In the genomic region with DNA sequence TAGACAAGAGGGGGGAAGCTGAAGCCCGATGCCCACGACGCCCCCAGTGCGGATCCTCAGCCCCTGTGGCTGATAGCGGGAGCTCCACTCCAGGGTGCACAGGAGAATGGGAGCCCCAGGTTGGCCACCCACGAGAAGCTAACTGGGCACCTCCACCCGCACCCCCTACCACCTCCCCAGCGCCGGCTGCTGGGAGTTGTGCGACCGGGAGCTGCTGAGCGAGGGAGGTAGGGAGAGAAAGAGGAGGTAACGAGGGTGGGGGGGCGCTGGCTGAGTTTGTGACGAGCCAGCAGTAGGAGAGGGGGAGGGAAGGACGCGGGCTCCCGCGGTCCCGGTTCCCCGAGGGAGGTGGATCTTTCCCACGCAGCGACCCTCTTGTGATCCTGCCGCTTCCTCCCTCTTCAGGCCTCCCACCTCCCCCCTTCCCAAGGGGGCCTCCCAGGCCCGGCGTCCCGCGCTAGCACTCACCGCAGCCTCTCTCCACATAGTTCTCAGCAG, we compare ENCODE assay signal across 10 cellular contexts. TPM values are rescaled to one million over a fixed set of nuclear protein-coding genes. Genes with fewer than 3 reads are reported as not detected.
DNase-seq lines count a peak whose midpoint lies in the region; ATAC-seq and TF ChIP-seq lines count a peak whose summit lies in the region.
"Had no signal": no experiment of that assay in that cellular context is flagged by ENCODE, and none has a peak within 500 bp of the region (broad histone marks: within the 10 kb centered on the region; RNA-seq: fewer than 3 reads in every experiment).

A gene (minus strand): TSS at position 243 of the 498 bp plus-strand sequence. CDS start 2,017 bp downstream, outside the sequence.

- H3K9me3 ChIP-seq in SK-N-SH (no peaks in the 10 kb centered on the region), transverse colon (no peaks in the 10 kb centered on the region)

- no peaks in the 10 kb centered on the region for H3K9me2 ChIP-seq in SK-N-SH

- in situ Hi-C loops in transverse colon (cut with MboI; ENCODE audit: low pct_ligation_motif_present in 1 of 4, low pct_unique_long_range_greater_than_20kb in 1 of 4, low sequenced_read_pairs in 3 of 4) (loop anchor here in 3 of 4 donors (10.0 to 25.0 kb wide), 4 partner anchors 545 to 1037 kb away; no protein-coding TSS in a partner anchor), brain microvascular endothelial cell (cut with HindIII; ENCODE audit: low pct_ligation_motif_present, low sequenced_read_pairs) (no loop called here)

- CTCF ChIA-PET in SK-N-SH (lab: Yijun Ruan, JAX), result interaction anchor here (0.6 to 3.6 kb wide), 21 partner anchors 9 to 1984 kb away, joined by 3 to 32 read pairs (median 4); no protein-coding TSS in a partner anchor

- H3K36me3 ChIP-seq in SK-N-SH (replicated peaks in 1 of 2; ENCODE audit: control insufficient read depth in 1 of 2, insufficient read depth in 2 of 2, low read length in 1 of 2) (no peaks in the 10 kb centered on the region), mesendoderm (ENCODE audit: control insufficient read depth, insufficient read depth, low read length) (no peaks in the 10 kb centered on the region), transverse colon (no peaks in the 10 kb centered on the region), brain microvascular endothelial cell (replicated peaks) (no peaks in the 10 kb centered on the region)

- H2BK5ac ChIP-seq in mesendoderm (ENCODE audit: low read length), result no peak within 1 kb of the TSS

- peak within 1 kb of the TSS in 1 of 2 experiments; percentile 12; a peak in 2 of 4 replicates for H3K4me3 ChIP-seq in SK-N-SH (ENCODE audit: low read depth in 2 of 2, low read length in 1 of 2)
- peak within 1 kb of the TSS; percentile 46 for H3K4me3 ChIP-seq in mesendoderm (ENCODE audit: low read length)
- H3K4me3 ChIP-seq in transverse colon, result peak within 1 kb of the TSS in 3 of 4 donors; percentile 4 to 36 (median 15)
- H3K4me3 ChIP-seq in brain microvascular endothelial cell (ENCODE audit: low read depth, low read length), result no peak within 1 kb of the TSS

- no peak within 1 kb of the TSS for H2AK5ac ChIP-seq in mesendoderm (ENCODE audit: low read length)

- TF ChIP-seq CTCF in SK-N-SH (IDR thresholded peaks at IDR 0.05) (no peak), transverse colon (IDR thresholded peaks at IDR 0.05) (no peak), brain microvascular endothelial cell (IDR thresholded peaks at IDR 0.05; ENCODE audit: low read depth, low read length, missing control alignments) (no peak)

- TF ChIP-seq POLR2A in transverse colon (IDR thresholded peaks at IDR 0.05), result no peak

- TF ChIP-seq EP300 in SK-N-SH (IDR thresholded peaks at IDR 0.05; ENCODE audit: borderline replicate concordance in 1 of 2, low read depth in 1 of 2, low read length in 1 of 2) (no peak), transverse colon (IDR thresholded peaks at IDR 0.05; ENCODE audit: low read depth) (no peak)

- H3K27me3 ChIP-seq in SK-N-SH (ENCODE audit: insufficient read depth) (no peaks in the 10 kb centered on the region), mesendoderm (ENCODE audit: insufficient read depth, low read length, poor library complexity) (peaks cover 6% of the 10 kb centered on the region), transverse colon (peaks cover 62% of the 10 kb centered on the region), brain microvascular endothelial cell (replicated peaks) (peaks cover 31% of the 10 kb centered on the region)

- peak; percentile 42 for DNase-seq in SK-N-SH
- peak; percentile 58 for DNase-seq in cerebellum (ENCODE audit: low spot score)
- DNase-seq in mesendoderm, result peak; percentile 46
- DNase-seq in transverse colon, result no peak
- DNase-seq in brain microvascular endothelial cell, result no peak
- DNase-seq: NCI-H774 had no signal

- intact Hi-C loops in transverse colon (cut with DNase I; ENCODE audit: low total_unique reads), result loop anchor here (5.0 to 10.0 kb wide), 2 partner anchors 517 to 885 kb away; no protein-coding TSS in a partner anchor

- no peaks in the 10 kb centered on the region for H3K79me2 ChIP-seq in SK-N-SH (ENCODE audit: insufficient read depth)
- H3K79me2 ChIP-seq in mesendoderm (ENCODE audit: control insufficient read depth, insufficient read depth, low read length), result no peaks in the 10 kb centered on the region

- no peak within 1 kb of the TSS for H3K27ac ChIP-seq in SK-N-SH (ENCODE audit: low read depth in 2 of 2, low read length in 1 of 2)
- no peak within 1 kb of the TSS for H3K27ac ChIP-seq in mesendoderm (ENCODE audit: low read depth, low read length)
- H3K27ac ChIP-seq in transverse colon, result no peak within 1 kb of the TSS
- H3K27ac ChIP-seq in brain microvascular endothelial cell, result no peak within 1 kb of the TSS

- no peak within 1 kb of the TSS for H4K8ac ChIP-seq in mesendoderm (ENCODE audit: low read depth, low read length)

- no peaks in the 10 kb centered on the region for H3F3A ChIP-seq in SK-N-SH (replicated peaks; ENCODE audit: insufficient read depth)

- ATAC-seq in SK-N-SH treated with all-trans-retinoic acid at 6 μM for 48 hours, result no peak
- ATAC-seq in GM21528 (IDR thresholded peaks at IDR 0.05; ENCODE audit: low FRiP score, unreplicated experiment), result no peak
- ATAC-seq in GM21825 (IDR thresholded peaks at IDR 0.05; ENCODE audit: unreplicated experiment), result no peak

- peaks cover 0 to 5% of the 10 kb centered on the region in 2 experiments; a peak in 1 of 4 replicates for H3K4me1 ChIP-seq in SK-N-SH (ENCODE audit: control insufficient read depth in 1 of 2, insufficient read depth in 2 of 2, low read depth in 1 of 2, low read length in 1 of 2)
- no peaks in the 10 kb centered on the region for H3K4me1 ChIP-seq in mesendoderm (ENCODE audit: control insufficient read depth, low read depth, low read length)
- peaks cover 5 to 23% (median 17%) of the 10 kb centered on the region in 4 donors for H3K4me1 ChIP-seq in transverse colon

- H3K79me1 ChIP-seq in mesendoderm (ENCODE audit: low read length), result no peaks in the 10 kb centered on the region

- H3K4me2 ChIP-seq in SK-N-SH, result no peak within 1 kb of the TSS
- H3K4me2 ChIP-seq in mesendoderm (ENCODE audit: low read length), result peak within 1 kb of the TSS; percentile 92

- TF ChIP-seq RAD21 in SK-N-SH (IDR thresholded peaks at IDR 0.05; ENCODE audit: low read length), result no peak

- no peak within 1 kb of the TSS for H3K4ac ChIP-seq in mesendoderm (ENCODE audit: low read depth, low read length)

- no peak within 1 kb of the TSS for H2BK120ac ChIP-seq in mesendoderm (ENCODE audit: low read depth, low read length)

- H4K20me1 ChIP-seq in SK-N-SH (ENCODE audit: insufficient read depth), result no peaks in the 10 kb centered on the region

- 3% methylated on average over 23 of the region's 29 CpGs for WGBS in SK-N-SH (ENCODE audit: low lambda C conversion rate)
- no CpG with 5 or more reads among the region's 29 CpGs for WGBS in mesendoderm (ENCODE audit: extremely low coverage, insufficient coverage, low lambda C conversion rate)
- WGBS in transverse colon (ENCODE audit: low coverage in 1 of 2), 2 donors, result 3 to 20% methylated on average over 1 to 29 of the region's 29 CpGs

- H2AFZ ChIP-seq in SK-N-SH (ENCODE audit: low read depth), result no peak within 1 kb of the TSS

- H4K5ac ChIP-seq in mesendoderm (ENCODE audit: low read length), result no peak within 1 kb of the TSS

- H3K18ac ChIP-seq in mesendoderm (ENCODE audit: low read length), result no peak within 1 kb of the TSS

- no peak within 1 kb of the TSS for H3K23ac ChIP-seq in mesendoderm (ENCODE audit: low read length)

- H3K9ac ChIP-seq in SK-N-SH, result no peak within 1 kb of the TSS
- H3K9ac ChIP-seq in mesendoderm (ENCODE audit: low read length), result peak within 1 kb of the TSS; percentile 57

- peak within 1 kb of the TSS; percentile 80 for H3K56ac ChIP-seq in mesendoderm (ENCODE audit: low read length)

- no peak within 1 kb of the TSS for H2BK15ac ChIP-seq in mesendoderm (replicated peaks; ENCODE audit: low read depth)

- POLR2A ChIA-PET in SK-N-SH (lab: Yijun Ruan, JAX), result no interaction called here

TF ChIP-seq in SK-N-SH, 30 proteins besides CTCF, POLR2A, EP300 and RAD21:
- no peak for TF ChIP-seq TCF12 (IDR thresholded peaks at IDR 0.05)
- no peak for TF ChIP-seq TEAD4 (IDR thresholded peaks at IDR 0.05; ENCODE audit: borderline replicate concordance, insufficient read depth)

TF ChIP-seq in SK-N-SH treated with all-trans-retinoic acid at 6 μM for 48 hours, 23 proteins besides CTCF, POLR2A, EP300 and RAD21 (continues in another document):
- TF ChIP-seq, protein P1, sequence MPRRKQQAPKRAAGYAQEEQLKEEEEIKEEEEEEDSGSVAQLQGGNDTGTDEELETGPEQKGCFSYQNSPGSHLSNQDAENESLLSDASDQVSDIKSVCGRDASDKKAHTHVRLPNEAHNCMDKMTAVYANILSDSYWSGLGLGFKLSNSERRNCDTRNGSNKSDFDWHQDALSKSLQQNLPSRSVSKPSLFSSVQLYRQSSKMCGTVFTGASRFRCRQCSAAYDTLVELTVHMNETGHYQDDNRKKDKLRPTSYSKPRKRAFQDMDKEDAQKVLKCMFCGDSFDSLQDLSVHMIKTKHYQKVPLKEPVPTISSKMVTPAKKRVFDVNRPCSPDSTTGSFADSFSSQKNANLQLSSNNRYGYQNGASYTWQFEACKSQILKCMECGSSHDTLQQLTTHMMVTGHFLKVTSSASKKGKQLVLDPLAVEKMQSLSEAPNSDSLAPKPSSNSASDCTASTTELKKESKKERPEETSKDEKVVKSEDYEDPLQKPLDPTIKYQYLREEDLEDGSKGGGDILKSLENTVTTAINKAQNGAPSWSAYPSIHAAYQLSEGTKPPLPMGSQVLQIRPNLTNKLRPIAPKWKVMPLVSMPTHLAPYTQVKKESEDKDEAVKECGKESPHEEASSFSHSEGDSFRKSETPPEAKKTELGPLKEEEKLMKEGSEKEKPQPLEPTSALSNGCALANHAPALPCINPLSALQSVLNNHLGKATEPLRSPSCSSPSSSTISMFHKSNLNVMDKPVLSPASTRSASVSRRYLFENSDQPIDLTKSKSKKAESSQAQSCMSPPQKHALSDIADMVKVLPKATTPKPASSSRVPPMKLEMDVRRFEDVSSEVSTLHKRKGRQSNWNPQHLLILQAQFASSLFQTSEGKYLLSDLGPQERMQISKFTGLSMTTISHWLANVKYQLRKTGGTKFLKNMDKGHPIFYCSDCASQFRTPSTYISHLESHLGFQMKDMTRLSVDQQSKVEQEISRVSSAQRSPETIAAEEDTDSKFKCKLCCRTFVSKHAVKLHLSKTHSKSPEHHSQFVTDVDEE (CRISPR knock-in tag; IDR thresholded peaks at IDR 0.05), result no peak
- TF ChIP-seq ARNTL (CRISPR knock-in tag; IDR thresholded peaks at IDR 0.05; ENCODE audit: borderline replicate concordance, low read depth) (no peak), ZNF8 (CRISPR knock-in tag; IDR thresholded peaks at IDR 0.05) (no peak), ZFP30 (CRISPR knock-in tag; IDR thresholded peaks at IDR 0.05) (no peak), BACH2 (CRISPR knock-in tag; IDR thresholded peaks at IDR 0.05; ENCODE audit: borderline replicate concordance) (no peak)

RNA-seq across cellular contexts. Expression of the gene that starts here (rescaled TPM):
- not detected in 2 replicates for polyA plus RNA-seq in SK-N-SH (2012; rRNA removed)
- polyA plus RNA-seq in SK-N-SH (2012; cell fraction: cytosol; rRNA removed), result not detected in 2 replicates
- not detected in 2 replicates for polyA plus RNA-seq in SK-N-SH (2012; cell fraction: nucleus; rRNA removed)
- 4.8 TPM for total RNA-seq in cerebellum
- polyA plus RNA-seq in mesendoderm (2013, experiment 1 of 2), result 0.51 TPM
- polyA plus RNA-seq in mesendoderm (2013, experiment 2 of 2), result 0.49 TPM
- under 1 TPM; 0.14 to 0.37 (median 0.18) TPM for total RNA-seq in transverse colon
- polyA plus RNA-seq: AG04450 had no signal

Comparison
In these comparisons a context has a peak if more than half of its experiments do, and no peak if none do; other contexts are left out.
1. Peak in DNase-seq in SK-N-SH; RNA of the gene not detected or under 1 TPM.
2. DNase-seq: peak in cerebellum (single experiment) and mesendoderm (single experiment); none in transverse colon (single experiment) and brain microvascular endothelial cell (single experiment).